Comparison of ENCODE assay signal across 13 cellular contexts in the genomic region with DNA sequence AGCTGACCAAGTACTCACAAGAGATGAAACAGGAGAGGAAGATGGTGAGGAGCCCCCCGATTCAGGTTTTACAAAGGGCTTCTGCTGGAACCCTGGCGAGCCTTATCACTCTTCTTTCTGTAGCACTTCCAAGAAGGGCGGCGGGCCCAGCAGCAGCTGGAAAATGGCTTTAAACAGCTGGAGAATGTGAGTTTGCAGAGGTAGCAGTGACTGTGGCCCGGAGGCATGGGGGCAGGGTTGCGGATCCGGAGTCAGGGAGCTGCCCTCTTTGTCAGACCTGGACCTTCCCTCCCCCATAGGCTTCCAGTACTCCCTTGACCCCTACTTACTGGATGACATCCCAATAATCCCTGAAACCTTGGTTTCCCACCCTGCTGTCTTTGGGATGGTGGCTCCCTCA. TPM values are rescaled to one million over a fixed set of nuclear protein-coding genes. Genes with fewer than 3 reads are reported as not detected.
DNase-seq lines count a peak whose midpoint lies in the region; ATAC-seq and TF ChIP-seq lines count a peak whose summit lies in the region.
"Had no signal": no experiment of that assay in that cellular context is flagged by ENCODE, and none has a peak within 500 bp of the region (broad histone marks: within the 10 kb centered on the region; RNA-seq: fewer than 3 reads in every experiment).

No MANE protein-coding gene starts in this region.

- peaks cover 83% of the 10 kb centered on the region for H3K36me3 Mint-ChIP-seq in Caco-2 (ENCODE audit: insufficient read depth, unreplicated experiment)

- CTCF ChIA-PET in Caco-2 (lab: Charles Lee), result no interaction called here
- CTCF ChIA-PET in Panc1 (lab: Charles Lee), result interaction anchor here (0.6 to 0.9 kb wide), 2 partner anchors 116 to 120 kb away, joined by 4 to 6 read pairs; no protein-coding TSS in a partner anchor

- no TSS peak for BruUV-seq in Caco-2 (replicated peaks; lab: Mats Ljungman, UMichigan)
- BruUV-seq in Panc1 (replicated peaks; lab: Mats Ljungman, UMichigan), result TSS peak; percentile 36

- no peaks in the 10 kb centered on the region for H3K27me3 Mint-ChIP-seq in Caco-2 (ENCODE audit: insufficient read depth, unreplicated experiment)

- H3K9me3 Mint-ChIP-seq in Caco-2 (ENCODE audit: unreplicated experiment), result no peaks in the 10 kb centered on the region

- no peak for TF ChIP-seq POLR2A in esophagus squamous epithelium (IDR thresholded peaks at IDR 0.05)

- no peak overlapping the region for H3K4me3 Mint-ChIP-seq in Caco-2 (ENCODE audit: unreplicated experiment)

- 51 to 80% methylated on average over 2 to 3 of the region's 7 CpGs for WGBS in esophagus squamous epithelium, 2 donors
- WGBS in psoas muscle, 3 donors, result 51 to 54% (median 54%) methylated on average over 7 of the region's 7 CpGs

- H3K9me3 ChIP-seq in Caco-2, result no peaks in the 10 kb centered on the region
- H3K9me3 ChIP-seq in Panc1 (ENCODE audit: control insufficient read depth, insufficient read depth, low read depth, low read length), result no peaks in the 10 kb centered on the region
- H3K9me3 ChIP-seq in esophagus squamous epithelium, result no peaks in the 10 kb centered on the region
- H3K9me3 ChIP-seq in psoas muscle, result no peaks in the 10 kb centered on the region
- H3K9me3 ChIP-seq: mucosa of descending colon had no signal

- POLR2A ChIA-PET in Caco-2 (lab: Charles Lee), result no interaction called here
- POLR2A ChIA-PET in Panc1 (lab: Charles Lee), result no interaction called here

- ATAC-seq in Panc1, result no peak
- ATAC-seq in psoas muscle, result no peak
- no peak for ATAC-seq in GM18870 (IDR thresholded peaks at IDR 0.05; ENCODE audit: unreplicated experiment)
- ATAC-seq: mucosa of descending colon had no signal

- in situ Hi-C loops in Panc1 (cut with HindIII; ENCODE audit: low pct_unique_long_range_greater_than_20kb, low sequenced_read_pairs), result no loop called here
- in situ Hi-C loops in ACHN (cut with HindIII; ENCODE audit: low pct_ligation_motif_present, low pct_unique_long_range_greater_than_20kb, low sequenced_read_pairs), result no loop called here

- H3K27ac Mint-ChIP-seq in Caco-2 (ENCODE audit: unreplicated experiment), result peak overlapping the region; percentile 22

- peaks cover 19% of the 10 kb centered on the region for H3K4me1 Mint-ChIP-seq in Caco-2 (ENCODE audit: low read depth, unreplicated experiment)

- DNase-seq in Caco-2 (no peak), Panc1 (ENCODE audit: low read depth, low spot score) (no peak), esophagus squamous epithelium (lab: John Stamatoyannopoulos, UW) (no peak), psoas muscle (no peak), ACHN (no peak), D341Med (ENCODE audit: low spot score) (no peak)
- no peak for DNase-seq in stimulated activated CD4-positive, alpha-beta T cell treated with anti-CD3 and anti-CD28 coated beads, Interleukin-2, amount 100 ng/mL, for 48 hours
- DNase-seq: activated naive CD4-positive, alpha-beta T cell treated with anti-CD3 and anti-CD28 coated beads, Interleukin-2, amount 50 U/mL, for 16 hours; stimulated activated CD4-positive, alpha-beta T cell treated with anti-CD3 and anti-CD28 coated beads, Interleukin-15, amount 100 ng/mL, for 24 hours; T-helper 1 cell had no signal

- H3K27ac ChIP-seq in Panc1 (ENCODE audit: low read length) (peak overlapping the region; percentile 84), esophagus squamous epithelium (peak overlapping the region; percentile 77 to 98 (median 89)), psoas muscle (peak overlapping the region; percentile 79)

- H3K4me3 ChIP-seq in Caco-2 (ENCODE audit: low read depth, low read length), result no peak overlapping the region
- peak overlapping the region; percentile 14 to 44 for H3K4me3 ChIP-seq in Panc1 (ENCODE audit: low read depth in 2 of 2, low read length in 2 of 2)
- H3K4me3 ChIP-seq in esophagus squamous epithelium, result peak overlapping the region in 3 of 4 donors; percentile 1 to 95 (median 92)
- H3K4me3 ChIP-seq in psoas muscle, result no peak overlapping the region
- H3K4me3 ChIP-seq: mucosa of descending colon had no signal

- H3K4me1 ChIP-seq in Caco-2 (peaks cover 17% of the 10 kb centered on the region), Panc1 (ENCODE audit: control insufficient read depth, insufficient read depth, low read length) (peaks cover 45% of the 10 kb centered on the region), esophagus squamous epithelium (peaks cover 38 to 70% (median 53%) of the 10 kb centered on the region in 3 donors), psoas muscle (peaks cover 73% of the 10 kb centered on the region)

- H3K27me3 ChIP-seq in Caco-2 (replicated peaks; ENCODE audit: control insufficient read depth, insufficient read depth, low read length) (no peaks in the 10 kb centered on the region), Panc1 (ENCODE audit: control insufficient read depth, insufficient read depth, low read length) (no peaks in the 10 kb centered on the region), esophagus squamous epithelium (no peaks in the 10 kb centered on the region), psoas muscle (ENCODE audit: insufficient read depth in 3 of 3, low read length in 2 of 3) (no peaks in the 10 kb centered on the region)

- intact Hi-C loops in Caco-2 (cut with micrococcal nuclease; ENCODE audit: unreplicated experiment), result no loop called here
- intact Hi-C loops in Panc1 (cut with micrococcal nuclease; ENCODE audit: unreplicated experiment), result no loop called here
- intact Hi-C loops in esophagus squamous epithelium (cut with DNase I), result no loop called here
- intact Hi-C loops in psoas muscle (cut with DNase I), result loop anchor here in 1 of 2 donors (10.0 kb wide), 1 partner anchor 368 kb away; a partner anchor contains a TSS

- no peak for TF ChIP-seq CTCF in Caco-2 (IDR thresholded peaks at IDR 0.05; ENCODE audit: insufficient read depth in 1 of 2, low read depth in 1 of 2, low read length in 1 of 2, severe bottlenecking in 1 of 2, unreplicated experiment in 1 of 2)
- no peak for TF ChIP-seq CTCF in Panc1 (IDR thresholded peaks at IDR 0.05)
- TF ChIP-seq CTCF in esophagus squamous epithelium (IDR thresholded peaks at IDR 0.05), result no peak
- TF ChIP-seq CTCF in psoas muscle (IDR thresholded peaks at IDR 0.05), result no peak

- H3K36me3 ChIP-seq in Caco-2 (ENCODE audit: control insufficient read depth, insufficient read depth, low read length) (peaks cover 10% of the 10 kb centered on the region), Panc1 (ENCODE audit: control insufficient read depth, insufficient read depth, low read length) (no peaks in the 10 kb centered on the region; the same call in none of the 2 replicates), esophagus squamous epithelium (peaks cover 18 to 66% (median 36%) of the 10 kb centered on the region in 3 donors), psoas muscle (ENCODE audit: insufficient read depth in 1 of 2, low read depth in 1 of 2) (peaks cover 4 to 54% of the 10 kb centered on the region in 2 donors)

RNA-seq across cellular contexts. Expression of a gene that starts 3.6 kb away (rescaled TPM):
- 106 and 107 TPM in 2 replicates for total RNA-seq in Caco-2 (2022)
- 115 TPM for total RNA-seq in Panc1 (2021; ENCODE audit: unreplicated experiment)
- polyA plus RNA-seq in Panc1 (2012; ENCODE audit: insufficient read length), result 111 TPM
- 100 to 1,000 TPM in 3 of 4 donors, 10 to 100 TPM in 1; 67.6 to 160 (median 117) TPM for total RNA-seq in esophagus squamous epithelium
- total RNA-seq in psoas muscle, result 100 to 1,000 TPM; 215 to 264 (median 223) TPM
- 100 to 1,000 TPM; 104 to 297 (median 234) TPM for polyA plus RNA-seq in psoas muscle

RNA-seq across cellular contexts. Expression of a gene that starts 5.7 kb away (rescaled TPM):
- total RNA-seq in Caco-2 (2022) (48.9 and 53.6 TPM in 2 replicates), Panc1 (2021; ENCODE audit: unreplicated experiment) (43.0 TPM), esophagus squamous epithelium (10 to 100 TPM; 45.7 to 72.8 (median 52.0) TPM), psoas muscle (10 to 100 TPM; 12.5 to 27.8 (median 21.3) TPM)
- 63.5 TPM for polyA plus RNA-seq in Panc1 (2012; ENCODE audit: insufficient read length)
- polyA plus RNA-seq in psoas muscle, result 10 to 100 TPM; 19.3 to 25.7 (median 25.0) TPM

RNA-seq across cellular contexts. Expression of a gene that starts 22.6 kb away (rescaled TPM):
- total RNA-seq in Caco-2 (2022) (19.3 and 21.7 TPM in 2 replicates), Panc1 (2021; ENCODE audit: unreplicated experiment) (5.0 TPM), esophagus squamous epithelium (100 to 1,000 TPM in 2 of 4 donors, 10 to 100 TPM in 2; 12.0 to 501 (median 189) TPM), psoas muscle (100 to 1,000 TPM in 2 of 4 donors, 10 to 100 TPM in 2; 78.6 to 120 (median 94.9) TPM)
- 1.3 TPM for polyA plus RNA-seq in Panc1 (2012; ENCODE audit: insufficient read length)
- 10 to 100 TPM; 37.7 to 88.8 (median 72.7) TPM for polyA plus RNA-seq in psoas muscle

RNA-seq across cellular contexts. Expression of a gene that starts 24.2 kb away (rescaled TPM):
- total RNA-seq in Caco-2 (2022), result 20.5 and 24.5 TPM in 2 replicates
- total RNA-seq in Panc1 (2021; ENCODE audit: unreplicated experiment), result 2.2 TPM
- polyA plus RNA-seq in Panc1 (2012; ENCODE audit: insufficient read length), result 3.0 TPM
- 10 to 100 TPM; 17.3 to 52.1 (median 40.6) TPM for total RNA-seq in esophagus squamous epithelium
- under 1 TPM in 1 of 4 donors, not detected in 3; 0.13 TPM for total RNA-seq in psoas muscle
- under 1 TPM; 0.07 to 0.17 (median 0.10) TPM for polyA plus RNA-seq in psoas muscle

RNA-seq across cellular contexts. Expression of a gene that starts 29.4 kb away (rescaled TPM):
- total RNA-seq in Caco-2 (2022) (not detected in 2 replicates), Panc1 (2021; ENCODE audit: unreplicated experiment) (0.05 TPM), esophagus squamous epithelium (1 to 10 TPM in 3 of 4 donors, under 1 TPM in 1; 0.83 to 7.6 (median 3.6) TPM), psoas muscle (1 to 10 TPM; 1.1 to 1.8 (median 1.7) TPM)
- polyA plus RNA-seq in Panc1 (2012; ENCODE audit: insufficient read length), result 1.5 TPM
- under 1 TPM; 0.20 to 0.39 (median 0.38) TPM for polyA plus RNA-seq in psoas muscle
- total RNA-seq: glomerular endothelial cell had no signal

Comparison
In these comparisons a context has a peak if more than half of its experiments do, and no peak if none do; other contexts are left out.
1. H3K4me3 ChIP-seq: peak in Panc1 (2 of 2) and esophagus squamous epithelium (3 of 4); none in Caco-2 (single experiment) and psoas muscle (single experiment).
2. Peak in every context shown above with its lines, with median percentiles within 50 percentile points of each other: H3K27ac ChIP-seq.